20 cellular contexts compared by ENCODE assay signal in genomic region chr2:29040552-29040951, GRCh38.
"Had no signal": no experiment of that assay in that cellular context is flagged by ENCODE, and none has a peak within 500 bp of the region (broad histone marks: within the 10 kb centered on the region; RNA-seq: fewer than 3 reads in every experiment).

No MANE protein-coding gene starts in this region.

- DNase-seq: activated CD4-positive, alpha-beta T cell treated with anti-CD3 and anti-CD28 coated beads for 36 hours; activated CD4-positive, alpha-beta T cell treated with anti-CD3 and anti-CD28 coated beads, Interleukin-2, amount 50 U/mL, for 48 hours; activated naive CD4-positive, alpha-beta T cell treated with anti-CD3 and anti-CD28 coated beads for 36 hours; activated naive CD8-positive, alpha-beta T cell treated with anti-CD3 and anti-CD28 coated beads, Interleukin-2, amount 50 U/mL, for 24 hours; activated T-cell treated with anti-CD3 and anti-CD28 coated beads for 4 hours; aorta; brain microvascular endothelial cell; central memory CD4-positive, alpha-beta T cell; colonic mucosa; foreskin melanocyte; head of caudate nucleus; left lung; midbrain; occipital lobe; stimulated activated CD4-positive, alpha-beta T cell treated with anti-CD3 and anti-CD28 coated beads, Interleukin-12 subunit alpha, Interleukin-12 subunit beta, amount 100 ng/mL, for 4 hours; stimulated activated CD4-positive, alpha-beta T cell treated with anti-CD3 and anti-CD28 coated beads, Interleukin-1b, Interleukin-23, amount 100 ng/mL, for 48 hours; stimulated activated CD8-positive, alpha-beta memory T cell treated with anti-CD3 and anti-CD28 coated beads, Interleukin-4, amount 100 ng/mL, for 48 hours; stimulated activated naive CD4-positive, alpha-beta T cell treated with Interleukin-2 at 50 U/mL for 16 hours; substantia nigra; tibial artery had no signal

- H3K9me3 Mint-ChIP-seq: activated naive CD4-positive, alpha-beta T cell treated with anti-CD3 and anti-CD28 coated beads for 36 hours; activated naive CD8-positive, alpha-beta T cell treated with anti-CD3 and anti-CD28 coated beads, Interleukin-2, amount 50 U/mL, for 24 hours had no signal

- H3K4me3 Mint-ChIP-seq: activated CD4-positive, alpha-beta T cell treated with anti-CD3 and anti-CD28 coated beads for 36 hours; activated naive CD4-positive, alpha-beta T cell treated with anti-CD3 and anti-CD28 coated beads for 36 hours; activated naive CD8-positive, alpha-beta T cell treated with anti-CD3 and anti-CD28 coated beads, Interleukin-2, amount 50 U/mL, for 24 hours had no signal

- ATAC-seq: activated CD4-positive, alpha-beta T cell treated with anti-CD3 and anti-CD28 coated beads for 36 hours; activated naive CD8-positive, alpha-beta T cell treated with anti-CD3 and anti-CD28 coated beads, Interleukin-2, amount 50 U/mL, for 24 hours; left lung had no signal

- H3K4me1 Mint-ChIP-seq: activated CD4-positive, alpha-beta T cell treated with anti-CD3 and anti-CD28 coated beads for 36 hours; activated naive CD8-positive, alpha-beta T cell treated with anti-CD3 and anti-CD28 coated beads, Interleukin-2, amount 50 U/mL, for 24 hours had no signal

- H3K27ac Mint-ChIP-seq: activated CD4-positive, alpha-beta T cell treated with anti-CD3 and anti-CD28 coated beads for 36 hours; activated naive CD4-positive, alpha-beta T cell treated with anti-CD3 and anti-CD28 coated beads for 36 hours; activated naive CD8-positive, alpha-beta T cell treated with anti-CD3 and anti-CD28 coated beads, Interleukin-2, amount 50 U/mL, for 24 hours had no signal
